ENCODE assay signal across 11 cellular contexts in the genomic region with DNA sequence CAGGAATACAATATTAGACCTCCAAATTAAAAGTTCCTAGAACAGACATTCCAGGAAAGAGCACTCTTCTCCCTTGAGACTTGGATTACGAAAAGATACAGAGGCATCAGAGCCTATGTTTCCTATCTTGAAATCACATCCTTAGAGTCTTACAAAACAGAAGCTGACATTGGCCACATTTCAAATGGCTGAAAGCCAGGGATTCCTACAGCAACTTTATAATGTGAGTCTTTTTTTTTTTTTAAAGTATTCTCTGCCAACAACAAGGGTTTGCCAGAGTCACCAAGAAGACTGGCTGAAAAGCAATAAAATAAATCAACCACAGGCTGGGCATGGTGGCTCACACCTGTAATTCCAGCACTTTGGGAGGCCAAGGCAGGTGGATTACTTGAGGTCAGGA.
DNase-seq lines count a peak whose midpoint lies in the region; FAIRE-seq and TF ChIP-seq lines count a peak whose summit lies in the region.
"Had no signal": no experiment of that assay in that cellular context is flagged by ENCODE, and none has a peak within 500 bp of the region (broad histone marks: within the 10 kb centered on the region; RNA-seq: fewer than 3 reads in every experiment).

No MANE protein-coding gene starts in this region.

- intact Hi-C loops in mammary epithelial cell (cut with micrococcal nuclease): no loop called here

- no peak for TF ChIP-seq CTCF in mammary epithelial cell (conservative IDR thresholded peaks at IDR 0.05 in 1 of 2, IDR thresholded peaks at IDR 0.05 in 1 of 2; ENCODE audit: extremely low read depth in 1 of 2, insufficient read depth in 1 of 2, low read depth in 1 of 2, low read length in 2 of 2)

- H3K4me3 ChIP-seq in mammary epithelial cell (replicated peaks in 1 of 3; ENCODE audit: insufficient read depth in 1 of 3, low read depth in 2 of 3, low read length in 3 of 3): no peak overlapping the region

- no peaks in the 10 kb centered on the region for H3K36me3 ChIP-seq in mammary epithelial cell (ENCODE audit: insufficient read depth, low read length)

- dilution Hi-C loops in mammary epithelial cell (cut with HindIII; ENCODE audit: low sequenced_read_pairs): loop anchor here (5.0 kb wide), 1 partner anchor 33 kb away; no protein-coding TSS in a partner anchor

- peak; percentile 37 for DNase-seq in A172 (ENCODE audit: low spot score)
- DNase-seq in LHCN-M2 (ENCODE audit: low read depth): peak; percentile 66
- peak; percentile 47 for DNase-seq in mammary epithelial cell
- DNase-seq in iris pigment epithelial cell (ENCODE audit: low read depth): peak; percentile 72
- DNase-seq in NCI-H82 (lab: John Stamatoyannopoulos, UW): no peak
- no peak for DNase-seq in GM19239 (ENCODE audit: insufficient read length, low spot score)
- DNase-seq in ecto neural progenitor cell (ENCODE audit: low spot score): no peak
- DNase-seq in nucleus accumbens (lab: John Stamatoyannopoulos, UW): no peak
- DNase-seq: activated naive CD8-positive, alpha-beta T cell treated with anti-CD3 and anti-CD28 coated beads for 36 hours; DMS53 had no signal

- in situ Hi-C loops in mammary epithelial cell (cut with MboI; ENCODE audit: low sequenced_read_pairs in 2 of 2): no loop called here

- H3K27me3 ChIP-seq in mammary epithelial cell (ENCODE audit: insufficient read depth, low read length): no peaks in the 10 kb centered on the region

- H3K4me2 ChIP-seq in mammary epithelial cell (ENCODE audit: insufficient read depth, low read depth, low read length): no peak overlapping the region

- no TSS peak for BruUV-seq in mammary epithelial cell (replicated peaks; lab: Mats Ljungman, UMichigan)

- no peak overlapping the region for H3K9ac ChIP-seq in mammary epithelial cell (ENCODE audit: insufficient read depth, low read length)

- CTCF ChIA-PET in mammary epithelial cell (lab: Charles Lee; ENCODE audit: low non-redundant PET): no interaction called here

- no peaks in the 10 kb centered on the region for H3K4me1 ChIP-seq in mammary epithelial cell (ENCODE audit: insufficient read depth, low read length)

- 79% methylated on average over 1 of the region's 1 CpG for WGBS in mammary epithelial cell (ENCODE audit: low coverage, missing lambda C conversion rate)

- no peaks in the 10 kb centered on the region for H3K9me3 ChIP-seq in mammary epithelial cell (replicated peaks; ENCODE audit: insufficient read depth, low read length)

- no peak overlapping the region for H3K27ac ChIP-seq in mammary epithelial cell (ENCODE audit: insufficient read depth, low read depth, low read length)
- H3K27ac ChIP-seq: RWPE1 had no signal

- no peaks in the 10 kb centered on the region for H3K79me2 ChIP-seq in mammary epithelial cell (ENCODE audit: insufficient read depth, low read length)

- no peaks in the 10 kb centered on the region for H4K20me1 ChIP-seq in mammary epithelial cell (ENCODE audit: insufficient read depth, low read length)

- H2AFZ ChIP-seq in mammary epithelial cell (ENCODE audit: low read depth, low read length): no peak overlapping the region

- no peak for FAIRE-seq in GM19239 (lab: Jason Lieb, UNC)

Comparison
In these comparisons a context has a peak if more than half of its experiments do, and no peak if none do; other contexts are left out.
1. DNase-seq: peak in A172 (single experiment), LHCN-M2 (single experiment), mammary epithelial cell (single experiment) and iris pigment epithelial cell (single experiment); none in NCI-H82 (single experiment), GM19239 (single experiment), ecto neural progenitor cell (single experiment) and nucleus accumbens (0 of 56).